Comparison of ENCODE assay signal across 9 cellular contexts in genomic region chr9:111039203-111039907, GRCh38. TPM values are rescaled to one million over a fixed set of nuclear protein-coding genes. Genes with fewer than 3 reads are reported as not detected.
DNase-seq lines count a peak whose midpoint lies in the region; ATAC-seq and TF ChIP-seq lines count a peak whose summit lies in the region.
"Had no signal": no experiment of that assay in that cellular context is flagged by ENCODE, and none has a peak within 500 bp of the region (broad histone marks: within the 10 kb centered on the region; RNA-seq: fewer than 3 reads in every experiment).

No MANE protein-coding gene starts in this region.

- H3K36me3 Mint-ChIP-seq in activated T-cell treated with anti-CD3 and anti-CD28 coated beads, Interleukin-2, amount 50 U/mL, for 24 hours (ENCODE audit: low read depth) = no peaks in the 10 kb centered on the region

- H3K9ac ChIP-seq in MM.1S (ENCODE audit: low read length) = no peak overlapping the region

- intact Hi-C loops in breast epithelium (cut with DNase I; ENCODE audit: low total_unique reads) = loop anchor here (5.0 kb wide), 1 partner anchor 152 kb away; no protein-coding TSS in a partner anchor
- intact Hi-C loops in lower leg skin (cut with DNase I; ENCODE audit: low total_unique reads) = no loop called here
- intact Hi-C loops in transverse colon (cut with DNase I; ENCODE audit: low total_unique reads) = no loop called here

- H3K4me1 Mint-ChIP-seq in activated T-cell treated with anti-CD3 and anti-CD28 coated beads, Interleukin-2, amount 50 U/mL, for 24 hours (ENCODE audit: low read depth) = peaks cover 8% of the 10 kb centered on the region

- no peak overlapping the region for H2AFZ ChIP-seq in MM.1S (ENCODE audit: low read length)

- no peak for TF ChIP-seq EP300 in transverse colon (IDR thresholded peaks at IDR 0.05; ENCODE audit: low read depth)

- no peaks in the 10 kb centered on the region for H3K79me2 ChIP-seq in MM.1S (ENCODE audit: low read length)

- H3K9me3 ChIP-seq in breast epithelium = no peaks in the 10 kb centered on the region
- no peaks in the 10 kb centered on the region for H3K9me3 ChIP-seq in transverse colon
- no peaks in the 10 kb centered on the region for H3K9me3 ChIP-seq in MM.1S (replicated peaks; ENCODE audit: insufficient read depth, low read length)
- H3K9me3 ChIP-seq: BLaER1 treated with 17β-estradiol and CSF1 and Interleukin-3, amounts not matched to agents 10 nM and 100 nM had no signal

- H3K4me3 Mint-ChIP-seq in activated T-cell treated with anti-CD3 and anti-CD28 coated beads, Interleukin-2, amount 50 U/mL, for 24 hours = peak overlapping the region; percentile 42

- POLR2A ChIA-PET in GM10248 (lab: Yijun Ruan, JAX) = no interaction called here

- H3F3A ChIP-seq in MM.1S (ENCODE audit: insufficient read depth, low read length) = no peaks in the 10 kb centered on the region

- CTCF ChIA-PET in GM10248 (lab: Yijun Ruan, JAX) = interaction anchor here (1.0 to 2.7 kb wide), 2 partner anchors 10 to 11 kb away, joined by 3 to 15 read pairs; no protein-coding TSS in a partner anchor

- H4K20me1 ChIP-seq in MM.1S (ENCODE audit: insufficient read depth, low read length) = no peaks in the 10 kb centered on the region

- in situ Hi-C loops in transverse colon (cut with MboI; ENCODE audit: low pct_ligation_motif_present in 1 of 4, low pct_unique_long_range_greater_than_20kb in 1 of 4, low sequenced_read_pairs in 3 of 4) = loop anchor here in 1 of 4 donors (25.0 kb wide), 1 partner anchor 248 kb away; no protein-coding TSS in a partner anchor

- no peaks in the 10 kb centered on the region for H3K36me3 ChIP-seq in breast epithelium
- H3K36me3 ChIP-seq in transverse colon = no peaks in the 10 kb centered on the region
- H3K36me3 ChIP-seq in MM.1S (replicated peaks; ENCODE audit: insufficient read depth, low read length) = no peaks in the 10 kb centered on the region
- H3K36me3 ChIP-seq: BLaER1 treated with 17β-estradiol and CSF1 and Interleukin-3, amounts not matched to agents 10 nM and 100 nM had no signal

- no peaks in the 10 kb centered on the region for H3K9me2 ChIP-seq in MM.1S (replicated peaks; ENCODE audit: insufficient read depth, low read length)

- H3K27ac ChIP-seq in breast epithelium (peak overlapping the region; percentile 81 to 98), transverse colon (peak overlapping the region; percentile 86 to 95 (median 94)), MM.1S (ENCODE audit: low read length) (no peak overlapping the region)
- H3K27ac ChIP-seq: BLaER1 treated with 17β-estradiol and CSF1 and Interleukin-3, amounts not matched to agents 10 nM and 100 nM had no signal

- ATAC-seq in GM21717 (IDR thresholded peaks at IDR 0.05; ENCODE audit: unreplicated experiment) = no peak

- H3K4me2 ChIP-seq in MM.1S (ENCODE audit: low read depth, low read length) = no peak overlapping the region

- peaks cover 52% of the 10 kb centered on the region for H3K27me3 Mint-ChIP-seq in activated T-cell treated with anti-CD3 and anti-CD28 coated beads, Interleukin-2, amount 50 U/mL, for 24 hours

- H3K4me1 ChIP-seq in breast epithelium (peaks cover 0 to 14% of the 10 kb centered on the region in 2 donors), transverse colon (peaks cover 0 to 25% (median 9%) of the 10 kb centered on the region in 4 donors), MM.1S (ENCODE audit: low read length) (no peaks in the 10 kb centered on the region)

- no peak for TF ChIP-seq POLR2A in breast epithelium (IDR thresholded peaks at IDR 0.05)
- TF ChIP-seq POLR2A in lower leg skin (IDR thresholded peaks at IDR 0.05) = no peak
- TF ChIP-seq POLR2A in transverse colon (IDR thresholded peaks at IDR 0.05) = no peak

- peak overlapping the region; percentile 77 to 92 (median 90) for H3K4me3 ChIP-seq in breast epithelium
- H3K4me3 ChIP-seq in lower leg skin (ENCODE audit: low read depth, poor library complexity, severe bottlenecking) = peak overlapping the region; percentile 66
- peak overlapping the region; percentile 68 to 84 (median 70) for H3K4me3 ChIP-seq in transverse colon
- H3K4me3 ChIP-seq in MM.1S (ENCODE audit: low read length) = no peak overlapping the region

- TF ChIP-seq CTCF in breast epithelium (IDR thresholded peaks at IDR 0.05) (no peak), lower leg skin (IDR thresholded peaks at IDR 0.05) (no peak), transverse colon (IDR thresholded peaks at IDR 0.05) (no peak), GM10248 (IDR thresholded peaks at IDR 0.05; ENCODE audit: control extremely low read depth, extremely low read depth, low read depth, missing control alignments) (no peak), MM.1S (IDR thresholded peaks at IDR 0.05; ENCODE audit: low read length) (no peak)

- 39 to 42% methylated on average over 24 of the region's 24 CpGs for WGBS in lower leg skin, 2 donors
- WGBS in transverse colon (ENCODE audit: low coverage in 1 of 2), 2 donors = 20 to 35% methylated on average over 9 to 24 of the region's 24 CpGs

- DNase-seq in activated T-cell treated with anti-CD3 and anti-CD28 coated beads, Interleukin-2, amount 50 U/mL, for 24 hours = no peak
- DNase-seq in activated T-cell treated with anti-CD3 and anti-CD28 coated beads, Interleukin-2, amount 50 U/mL, for 48 hours = no peak
- DNase-seq in breast epithelium (ENCODE audit: low spot score in 2 of 2) (no peak), lower leg skin (ENCODE audit: low spot score in 2 of 2) (peak in 1 of 2 donors; percentile 86), transverse colon (peak; percentile 67), GM10248 (ENCODE audit: extremely low spot score) (no peak), MM.1S (no peak)

- H3K27me3 ChIP-seq in breast epithelium = no peaks in the 10 kb centered on the region
- H3K27me3 ChIP-seq in transverse colon = peaks cover 9% of the 10 kb centered on the region
- no peaks in the 10 kb centered on the region for H3K27me3 ChIP-seq in MM.1S (replicated peaks; ENCODE audit: insufficient read depth, low read length)

- no peaks in the 10 kb centered on the region for H3K9me3 Mint-ChIP-seq in activated T-cell treated with anti-CD3 and anti-CD28 coated beads, Interleukin-2, amount 50 U/mL, for 24 hours

- H3K27ac Mint-ChIP-seq in activated T-cell treated with anti-CD3 and anti-CD28 coated beads, Interleukin-2, amount 50 U/mL, for 24 hours = no peak overlapping the region

RNA-seq across cellular contexts. Expression of gene LPAR1, which starts 1.1 kb away (rescaled TPM):
- total RNA-seq in breast epithelium (100 to 1,000 TPM in 1 of 3 donors, 10 to 100 TPM in 2; 24.6 to 138 (median 79.3) TPM), lower leg skin (10 to 100 TPM; 21.9 to 55.0 (median 25.9) TPM), transverse colon (10 to 100 TPM; 27.1 to 34.4 (median 28.7) TPM)
